In genomic region chr12:6450091-6450868, GRCh38 we compare ENCODE assay signal across 2 cellular contexts.
TF ChIP-seq lines count a peak whose summit lies in the region.

No MANE protein-coding gene starts in this region.

TF ChIP-seq in SK-N-SH, 30 proteins besides CTCF, POLR2A, EP300 and RAD21 (continued from another document):
- TF ChIP-seq IRF3 (IDR thresholded peaks at IDR 0.05; ENCODE audit: low read depth, low read length), result no peak
- no peak for TF ChIP-seq PBX3 (IDR thresholded peaks at IDR 0.05)
- TF ChIP-seq ZBTB33 (IDR thresholded peaks at IDR 0.05; ENCODE audit: borderline replicate concordance, low read depth), result no peak
- TF ChIP-seq FOXM1 (IDR thresholded peaks at IDR 0.05; ENCODE audit: low read depth), result no peak
- TF ChIP-seq REST (IDR thresholded peaks at IDR 0.05; ENCODE audit: low read depth, low read length), result no peak
- TF ChIP-seq TEAD4 (IDR thresholded peaks at IDR 0.05; ENCODE audit: borderline replicate concordance, insufficient read depth), result no peak
- no peak for TF ChIP-seq MAX (IDR thresholded peaks at IDR 0.05; ENCODE audit: low read depth)
- no peak for TF ChIP-seq USF2 (IDR thresholded peaks at IDR 0.05; ENCODE audit: borderline replicate concordance, low read depth, low read length)
- no peak for TF ChIP-seq USF1 (IDR thresholded peaks at IDR 0.05; ENCODE audit: borderline replicate concordance, low read depth)
- TF ChIP-seq GABPA (IDR thresholded peaks at IDR 0.05; ENCODE audit: low read depth), result no peak
- TF ChIP-seq NRF1 (IDR thresholded peaks at IDR 0.05; ENCODE audit: low read depth, low read length), result no peak
- TF ChIP-seq MXI1 (IDR thresholded peaks at IDR 0.05; ENCODE audit: low read depth, low read length), result no peak
TF ChIP-seq in SK-N-SH: peak in this region for 0.

TF ChIP-seq in SK-N-SH treated with all-trans-retinoic acid at 6 μM for 48 hours, 23 proteins besides CTCF, POLR2A, EP300 and RAD21 (continued from another document):
- TF ChIP-seq TSHZ2 (CRISPR knock-in tag; IDR thresholded peaks at IDR 0.05) (no peak), PPARA (CRISPR knock-in tag; IDR thresholded peaks at IDR 0.05; ENCODE audit: borderline replicate concordance) (no peak), RARB (CRISPR knock-in tag; IDR thresholded peaks at IDR 0.05) (no peak), ZNF565 (CRISPR knock-in tag; conservative IDR thresholded peaks at IDR 0.05; ENCODE audit: low read depth) (no peak), BACH2 (CRISPR knock-in tag; IDR thresholded peaks at IDR 0.05; ENCODE audit: borderline replicate concordance) (no peak)
